ENCODE assay signal across 13 cellular contexts in the genomic region with DNA sequence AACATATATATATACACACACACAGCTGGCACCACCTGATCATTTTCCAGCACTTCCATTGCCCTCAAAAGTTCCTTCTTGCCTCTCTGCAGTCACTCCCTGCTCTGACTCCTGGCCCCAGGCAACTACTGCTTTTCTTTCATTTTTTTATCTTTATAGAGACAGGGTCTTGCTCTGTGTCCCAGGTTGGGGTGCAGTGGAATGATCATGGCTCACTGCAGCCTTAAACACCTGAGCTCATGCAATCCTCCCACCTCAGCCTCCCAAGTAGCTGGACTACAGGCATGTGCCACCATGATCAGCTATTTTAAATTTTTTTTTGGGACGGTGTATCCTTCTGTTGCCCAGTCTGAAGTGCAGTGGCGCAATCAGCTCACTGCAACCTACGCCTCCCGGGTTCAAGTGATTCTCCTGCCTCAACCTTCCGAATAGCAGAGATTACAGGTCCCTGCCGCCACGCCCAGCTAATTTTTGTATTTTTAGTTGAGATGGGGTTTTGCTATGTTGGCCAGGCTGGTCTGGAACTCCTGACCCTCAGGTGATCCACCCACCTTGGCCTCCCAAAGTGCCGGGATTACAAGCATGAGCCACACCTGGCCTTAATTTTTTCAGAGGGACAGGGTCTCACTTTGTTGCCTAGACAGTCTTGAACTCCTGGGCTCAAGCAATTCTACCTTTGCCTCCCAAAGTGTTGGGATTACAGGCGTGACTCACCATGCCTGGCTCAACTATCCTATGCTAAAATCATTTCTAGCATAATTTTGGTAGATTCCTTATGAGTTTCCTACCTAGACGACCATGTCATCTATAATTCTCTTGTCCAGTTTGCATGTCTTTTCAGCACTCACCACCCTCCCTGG. TPM values are rescaled to one million over a fixed set of nuclear protein-coding genes. Genes with fewer than 3 reads are reported as not detected.
DNase-seq lines count a peak whose midpoint lies in the region; ATAC-seq and TF ChIP-seq lines count a peak whose summit lies in the region.
"Had no signal": no experiment of that assay in that cellular context is flagged by ENCODE, and none has a peak within 500 bp of the region (broad histone marks: within the 10 kb centered on the region; RNA-seq: fewer than 3 reads in every experiment).

No MANE protein-coding gene starts in this region.

- peaks cover 1% of the 10 kb centered on the region for H3K9me3 Mint-ChIP-seq in activated naive CD4-positive, alpha-beta T cell treated with anti-CD3 and anti-CD28 coated beads for 36 hours
- no peaks in the 10 kb centered on the region for H3K9me3 Mint-ChIP-seq in effector memory CD8-positive, alpha-beta T cell
- peaks cover 4% of the 10 kb centered on the region for H3K9me3 Mint-ChIP-seq in progenitor cell of endocrine pancreas (ENCODE audit: low read depth)

- no peak overlapping the region for H3K4me3 Mint-ChIP-seq in activated naive CD4-positive, alpha-beta T cell treated with anti-CD3 and anti-CD28 coated beads for 36 hours
- no peak overlapping the region for H3K4me3 Mint-ChIP-seq in effector memory CD8-positive, alpha-beta T cell
- no peak overlapping the region for H3K4me3 Mint-ChIP-seq in progenitor cell of endocrine pancreas (ENCODE audit: low read depth)
- H3K4me3 Mint-ChIP-seq: H9 had no signal

- no peaks in the 10 kb centered on the region for H3K9me3 ChIP-seq in Panc1 (ENCODE audit: control insufficient read depth, insufficient read depth, low read depth, low read length)
- H3K9me3 ChIP-seq: breast epithelium, tibial nerve had no signal

- H3K4me1 ChIP-seq in Panc1 (ENCODE audit: control insufficient read depth, insufficient read depth, low read length), result peaks cover 6% of the 10 kb centered on the region

- H3K4me1 Mint-ChIP-seq in activated naive CD4-positive, alpha-beta T cell treated with anti-CD3 and anti-CD28 coated beads for 36 hours (ENCODE audit: low read depth), result peaks cover 38% of the 10 kb centered on the region
- H3K4me1 Mint-ChIP-seq in effector memory CD8-positive, alpha-beta T cell (ENCODE audit: low read depth in 2 of 2), result peaks cover 27 to 35% of the 10 kb centered on the region in 2 donors
- peaks cover 29% of the 10 kb centered on the region for H3K4me1 Mint-ChIP-seq in progenitor cell of endocrine pancreas (ENCODE audit: low read depth)

- peaks cover 56% of the 10 kb centered on the region for H3K36me3 Mint-ChIP-seq in activated naive CD4-positive, alpha-beta T cell treated with anti-CD3 and anti-CD28 coated beads for 36 hours (ENCODE audit: low read depth)
- H3K36me3 Mint-ChIP-seq in effector memory CD8-positive, alpha-beta T cell (ENCODE audit: insufficient read depth), result peaks cover 64% of the 10 kb centered on the region
- H3K36me3 Mint-ChIP-seq in progenitor cell of endocrine pancreas (ENCODE audit: insufficient read depth), result peaks cover 56% of the 10 kb centered on the region

- no peak overlapping the region for H3K4me3 ChIP-seq in Panc1 (ENCODE audit: low read depth in 2 of 2, low read length in 2 of 2)
- H3K4me3 ChIP-seq: breast epithelium, tibial nerve had no signal

- intact Hi-C loops in activated naive CD4-positive, alpha-beta T cell treated with anti-CD3 and anti-CD28 coated beads for 36 hours (cut with micrococcal nuclease), result no loop called here
- intact Hi-C loops in Panc1 (cut with micrococcal nuclease; ENCODE audit: unreplicated experiment), result no loop called here

- POLR2A ChIA-PET in Panc1 (lab: Charles Lee), result interaction anchor here (0.6 to 0.7 kb wide), 2 partner anchors 36 to 279 kb away, joined by 3 to 4 read pairs; no protein-coding TSS in a partner anchor

- CTCF ChIA-PET in activated naive CD4-positive, alpha-beta T cell treated with anti-CD3 and anti-CD28 coated beads for 36 hours (lab: Charles Lee), result interaction anchor here (0.6 kb wide), 1 partner anchor 104 kb away, joined by 3 read pairs; no protein-coding TSS in a partner anchor
- CTCF ChIA-PET in Panc1 (lab: Charles Lee), result interaction anchor here (0.6 kb wide), 1 partner anchor 65 kb away, joined by 3 read pairs; no protein-coding TSS in a partner anchor

- TF ChIP-seq CTCF in Panc1 (IDR thresholded peaks at IDR 0.05), result no peak
- TF ChIP-seq CTCF in progenitor cell of endocrine pancreas (IDR thresholded peaks at IDR 0.05; ENCODE audit: unreplicated experiment), result no peak

- H3K27me3 ChIP-seq in Panc1 (ENCODE audit: control insufficient read depth, insufficient read depth, low read length), result no peaks in the 10 kb centered on the region
- H3K27me3 ChIP-seq: breast epithelium, tibial nerve had no signal

- no peak for DNase-seq in activated naive CD4-positive, alpha-beta T cell treated with anti-CD3 and anti-CD28 coated beads for 36 hours
- no peak for DNase-seq in activated naive CD4-positive, alpha-beta T cell (lab: John Stamatoyannopoulos, UW)
- DNase-seq in Panc1 (ENCODE audit: low read depth, low spot score) (no peak), progenitor cell of endocrine pancreas (ENCODE audit: low spot score, unreplicated experiment) (no peak), putamen (ENCODE audit: low spot score) (no peak), dermis blood vessel endothelial cell (no peak)
- no peak for DNase-seq in effector memory CD8-positive, alpha-beta T cell
- DNase-seq: effector memory CD4-positive, alpha-beta T cell; H9; NCI-H2029 had no signal

- in situ Hi-C loops in Panc1 (cut with HindIII; ENCODE audit: low pct_unique_long_range_greater_than_20kb, low sequenced_read_pairs), result no loop called here

- ATAC-seq in Panc1, result 0 out of 2 replicates have a peak, but pooled peaks have one; percentile 14
- ATAC-seq in effector memory CD8-positive, alpha-beta T cell (replicated peaks), result no peak
- ATAC-seq in GM19035 (IDR thresholded peaks at IDR 0.05; ENCODE audit: unreplicated experiment), result no peak

- H3K36me3 ChIP-seq in Panc1 (ENCODE audit: control insufficient read depth, insufficient read depth, low read length), result peaks cover 29% of the 10 kb centered on the region

- no TSS peak for BruUV-seq in Panc1 (replicated peaks; lab: Mats Ljungman, UMichigan)

- H3K27ac ChIP-seq in Panc1 (ENCODE audit: low read length), result no peak overlapping the region
- H3K27ac ChIP-seq: breast epithelium, tibial nerve had no signal

- peak overlapping the region; percentile 48 for H3K27ac Mint-ChIP-seq in activated naive CD4-positive, alpha-beta T cell treated with anti-CD3 and anti-CD28 coated beads for 36 hours
- H3K27ac Mint-ChIP-seq in effector memory CD8-positive, alpha-beta T cell, result peak overlapping the region; percentile 35 to 77
- peak overlapping the region; percentile 1 for H3K27ac Mint-ChIP-seq in progenitor cell of endocrine pancreas

- H3K27me3 Mint-ChIP-seq in activated naive CD4-positive, alpha-beta T cell treated with anti-CD3 and anti-CD28 coated beads for 36 hours (ENCODE audit: low read depth), result no peaks in the 10 kb centered on the region
- H3K27me3 Mint-ChIP-seq in effector memory CD8-positive, alpha-beta T cell, result no peaks in the 10 kb centered on the region
- no peaks in the 10 kb centered on the region for H3K27me3 Mint-ChIP-seq in progenitor cell of endocrine pancreas

RNA-seq across cellular contexts. Expression of a gene that starts 7.8 kb away (rescaled TPM):
- 1,000 to 10,000 TPM; 1,286 to 1,366 TPM for total RNA-seq in activated naive CD4-positive, alpha-beta T cell treated with anti-CD3 and anti-CD28 coated beads for 36 hours
- total RNA-seq in Panc1 (2021; ENCODE audit: unreplicated experiment) (383 TPM), progenitor cell of endocrine pancreas (796 and 811 TPM in 2 replicates), dermis blood vessel endothelial cell (663 and 684 TPM in 2 replicates)
- 314 TPM for polyA plus RNA-seq in Panc1 (2012; ENCODE audit: insufficient read length)

Comparison
In these comparisons a context has a peak if more than half of its experiments do, and no peak if none do; other contexts are left out.
1. H3K27ac Mint-ChIP-seq: peak in every context shown above with its lines; median percentile 56 in effector memory CD8-positive, alpha-beta T cell; 48 in activated naive CD4-positive, alpha-beta T cell treated with anti-CD3 and anti-CD28 coated beads for 36 hours; 1 in progenitor cell of endocrine pancreas.